8 cellular contexts compared by ENCODE assay signal in genomic region chr11:107799245-107799859, GRCh38. TPM values are rescaled to one million over a fixed set of nuclear protein-coding genes. Genes with fewer than 3 reads are reported as not detected.
DNase-seq lines count a peak whose midpoint lies in the region; ATAC-seq and TF ChIP-seq lines count a peak whose summit lies in the region.

No MANE protein-coding gene starts in this region.

- no peak overlapping the region for H3K27ac ChIP-seq in coronary artery

- in situ Hi-C loops in ACHN (cut with HindIII; ENCODE audit: low pct_ligation_motif_present, low pct_unique_long_range_greater_than_20kb, low sequenced_read_pairs) (no loop called here), GM13977 (cut with MboI; ENCODE audit: low pct_unique_long_range_greater_than_20kb, low sequenced_read_pairs, unreplicated experiment) (no loop called here)

- 69 to 73% methylated on average over 12 of the region's 12 CpGs for WGBS in lower leg skin, 2 donors

- DNase-seq in ACHN (peak; percentile 61), GM13977 (ENCODE audit: low spot score) (peak; percentile 65), NCI-H2227 treated with DMSO at 0.1 percent for 48 hours (lab: John Stamatoyannopoulos, UW) (peak; percentile 57), coronary artery (ENCODE audit: low spot score) (no peak), lower leg skin (ENCODE audit: low spot score in 2 of 2) (peak; percentile 64 to 92)
- peak; percentile 43 to 62 for DNase-seq in activated CD4-positive, alpha-beta T cell treated with anti-CD3 and anti-CD28 coated beads for 4 hours
- peak; percentile 10 for DNase-seq in stimulated activated CD8-positive, alpha-beta memory T cell treated with anti-CD3 and anti-CD28 coated beads, Interleukin-12 subunit alpha, Interleukin-12 subunit beta, amount 100 ng/mL, for 4 hours (ENCODE audit: low read depth)

- peak; percentile 85 for TF ChIP-seq CTCF in GM13977 (IDR thresholded peaks at IDR 0.05; ENCODE audit: extremely low read depth, insufficient read depth, missing control alignments)
- TF ChIP-seq CTCF in coronary artery (IDR thresholded peaks at IDR 0.05): peak; percentile 89
- peak in 1 of 3 donors; percentile 79 for TF ChIP-seq CTCF in lower leg skin (IDR thresholded peaks at IDR 0.05)

- no peak overlapping the region for H3K4me3 ChIP-seq in coronary artery
- no peak overlapping the region for H3K4me3 ChIP-seq in lower leg skin (ENCODE audit: low read depth, poor library complexity, severe bottlenecking)

- TF ChIP-seq POLR2A in lower leg skin (IDR thresholded peaks at IDR 0.05): no peak

- intact Hi-C loops in lower leg skin (cut with DNase I; ENCODE audit: low total_unique reads): no loop called here

- ATAC-seq in HG02981 (IDR thresholded peaks at IDR 0.05; ENCODE audit: unreplicated experiment): peak; percentile 94

RNA-seq across cellular contexts. Expression of gene SLC35F2, which starts 59.2 kb away (rescaled TPM):
- 10 to 100 TPM; 32.7 to 51.7 (median 42.0) TPM for total RNA-seq in lower leg skin
